In the genomic region with DNA sequence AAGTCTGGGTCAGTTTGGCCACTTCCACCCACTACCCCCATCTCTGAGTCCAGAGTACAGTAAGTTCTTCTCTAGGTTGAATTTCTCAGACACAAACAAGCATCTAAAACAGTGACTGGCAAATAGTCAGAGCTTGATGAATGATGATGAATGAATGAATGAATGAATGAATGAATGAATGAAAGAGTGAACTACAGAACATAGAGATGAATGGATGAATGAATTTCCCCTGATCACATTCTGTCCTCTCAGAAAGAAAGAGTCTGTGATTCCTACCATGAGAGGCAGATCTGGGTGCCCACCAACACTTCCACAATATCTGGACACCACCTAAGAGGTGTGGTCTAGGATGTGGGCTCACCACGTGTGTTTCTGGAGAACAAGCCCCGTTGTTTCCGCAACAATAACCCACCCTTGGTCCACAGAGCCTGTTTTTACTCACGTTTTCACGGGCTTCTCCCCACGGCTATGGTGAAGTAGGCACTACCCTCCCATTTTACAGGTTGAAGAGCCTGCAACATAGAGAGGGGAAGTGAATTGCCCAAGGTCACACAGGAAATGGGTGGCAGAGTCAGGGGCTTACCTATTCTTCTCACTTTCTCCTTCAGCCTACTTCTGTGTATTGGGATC, we compare ENCODE assay signal across 21 cellular contexts. TPM values are rescaled to one million over a fixed set of nuclear protein-coding genes. Genes with fewer than 3 reads are reported as not detected.
DNase-seq lines count a peak whose midpoint lies in the region; ATAC-seq and TF ChIP-seq lines count a peak whose summit lies in the region.
"Had no signal": no experiment of that assay in that cellular context is flagged by ENCODE, and none has a peak within 500 bp of the region (broad histone marks: within the 10 kb centered on the region; RNA-seq: fewer than 3 reads in every experiment).

No MANE protein-coding gene starts in this region.

- no peak overlapping the region for H2BK20ac ChIP-seq in IMR-90 (ENCODE audit: low read depth, low read length)

- peaks cover 28 to 38% of the 10 kb centered on the region in 2 donors for H3K36me3 Mint-ChIP-seq in activated T-cell treated with anti-CD3 and anti-CD28 coated beads, Interleukin-2, amount 50 U/mL, for 72 hours (ENCODE audit: insufficient read depth in 2 of 2)

- TF ChIP-seq RAD21 in IMR-90 (IDR thresholded peaks at IDR 0.05; ENCODE audit: low read length) = no peak

- no peak overlapping the region for H3K4ac ChIP-seq in IMR-90 (ENCODE audit: low read depth, low read length)

- no peak overlapping the region for H3K9ac ChIP-seq in IMR-90 (ENCODE audit: low read depth, low read length)

- no CpG with 5 or more reads among the region's 6 CpGs for WGBS in IMR-90 (ENCODE audit: extremely low coverage in 2 of 2, insufficient read length in 1 of 2), 2 experiments

- POLR2A ChIA-PET in IMR-90 (lab: Charles Lee; ENCODE audit: unreplicated experiment) = no interaction called here

- H4K91ac ChIP-seq in IMR-90 (ENCODE audit: insufficient read depth, low read depth, low read length) = no peak overlapping the region

- TF ChIP-seq CTCF in IMR-90 (conservative IDR thresholded peaks at IDR 0.05; ENCODE audit: low read depth, low read length) (no peak), coronary artery (IDR thresholded peaks at IDR 0.05) (no peak)

- H3K14ac ChIP-seq in IMR-90 (replicated peaks; ENCODE audit: low read depth, low read length) = no peak overlapping the region

- H3K4me2 ChIP-seq in IMR-90 (ENCODE audit: low read depth, low read length) = no peak overlapping the region
- H3K4me2 ChIP-seq: A549, GM23338 had no signal

- H3K4me3 Mint-ChIP-seq in activated T-cell treated with anti-CD3 and anti-CD28 coated beads, Interleukin-2, amount 50 U/mL, for 72 hours = peak overlapping the region in 1 of 2 donors; percentile 1
- H3K4me3 Mint-ChIP-seq: CD4-positive, CD25-positive, alpha-beta regulatory T cell; GM23338 had no signal

- H3K56ac ChIP-seq in IMR-90 (ENCODE audit: extremely low read depth, insufficient read depth, low read length) = no peak overlapping the region

- H2AFZ ChIP-seq in IMR-90 (replicated peaks; ENCODE audit: low read length, poor library complexity) = no peak overlapping the region
- H2AFZ ChIP-seq: GM23338 had no signal

- in situ Hi-C loops in IMR-90 (cut with MboI; ENCODE audit: low sequenced_read_pairs) = loop anchor here (5.0 kb wide), 1 partner anchor 34 kb away; no protein-coding TSS in a partner anchor

- H3K9me1 ChIP-seq in IMR-90 (ENCODE audit: insufficient read depth, low read length) = no peaks in the 10 kb centered on the region

- no peak overlapping the region for H3K4me3 ChIP-seq in IMR-90 (ENCODE audit: insufficient read depth, low read depth, low read length)
- no peak overlapping the region for H3K4me3 ChIP-seq in coronary artery
- H3K4me3 ChIP-seq: A549, GM23338, MG63 had no signal

- no peak overlapping the region for H2BK120ac ChIP-seq in IMR-90 (ENCODE audit: low read depth, low read length)

- no peak overlapping the region for H2AK5ac ChIP-seq in IMR-90 (ENCODE audit: low read depth, low read length)

- H2BK5ac ChIP-seq in IMR-90 (ENCODE audit: low read depth, low read length, poor library complexity, severe bottlenecking) = no peak overlapping the region

- no peak overlapping the region for H4K8ac ChIP-seq in IMR-90 (ENCODE audit: low read depth in 2 of 2, low read length in 2 of 2)

- H3K27me3 Mint-ChIP-seq in activated T-cell treated with anti-CD3 and anti-CD28 coated beads, Interleukin-2, amount 50 U/mL, for 72 hours (ENCODE audit: low read depth) = peaks cover 17% of the 10 kb centered on the region

- BruUV-seq in IMR-90 (replicated peaks; lab: Mats Ljungman, UMichigan) = no TSS peak

- H2BK15ac ChIP-seq in IMR-90 (ENCODE audit: low read depth, low read length) = no peak overlapping the region

- H3K27ac Mint-ChIP-seq in activated T-cell treated with anti-CD3 and anti-CD28 coated beads, Interleukin-2, amount 50 U/mL, for 72 hours = no peak overlapping the region
- H3K27ac Mint-ChIP-seq: CD4-positive, CD25-positive, alpha-beta regulatory T cell; GM23338 had no signal

- intact Hi-C loops in IMR-90 (cut with micrococcal nuclease) = no loop called here

- DNase-seq in activated T-cell treated with anti-CD3 and anti-CD28 coated beads, Interleukin-2, amount 50 U/mL, for 72 hours = peak in 1 of 2 donors; percentile 10
- DNase-seq in activated T-cell treated with anti-CD3 and anti-CD28 coated beads, Interleukin-2, amount 50 U/mL, for 48 hours = no peak
- DNase-seq in IMR-90 = no peak
- peak; percentile 22 for DNase-seq in coronary artery (ENCODE audit: low spot score)
- peak; percentile 26 for DNase-seq in stimulated activated CD8-positive, alpha-beta memory T cell treated with anti-CD3 and anti-CD28 coated beads, Interleukin-4, amount 100 ng/mL, for 48 hours
- DNase-seq in DMS 273 (lab: John Stamatoyannopoulos, UW; ENCODE audit: unreplicated experiment) = no peak
- DNase-seq: CD4-positive, CD25-positive, alpha-beta regulatory T cell; DND-41; HCEC 1CT; Kasumi-1; MG63; NCI-H1417 treated with DMSO at 0.1 percent for 48 hours; NCI-H187; NCI-H446; NCI-H526; PC-3; Right ventricle myocardium superior had no signal

- CTCF ChIA-PET in IMR-90 (lab: Yijun Ruan, JAX) = no interaction called here

- H4K20me1 ChIP-seq in IMR-90 (ENCODE audit: insufficient read depth, low read length) = no peaks in the 10 kb centered on the region

- peaks cover 53% of the 10 kb centered on the region for H3K4me1 Mint-ChIP-seq in activated T-cell treated with anti-CD3 and anti-CD28 coated beads, Interleukin-2, amount 50 U/mL, for 72 hours (ENCODE audit: low read depth)
- H3K4me1 Mint-ChIP-seq: GM23338 had no signal

- H3K36me3 ChIP-seq in IMR-90 (ENCODE audit: control insufficient read depth, insufficient read depth, low read length) = no peaks in the 10 kb centered on the region
- H3K36me3 ChIP-seq: MG63 had no signal

- no peaks in the 10 kb centered on the region; the same call in 1 of the 2 replicates for H3K27me3 ChIP-seq in IMR-90 (ENCODE audit: control insufficient read depth, insufficient read depth, low read length)
- H3K27me3 ChIP-seq: MG63 had no signal

- peaks cover 16 to 19% of the 10 kb centered on the region in 2 donors for H3K9me3 Mint-ChIP-seq in activated T-cell treated with anti-CD3 and anti-CD28 coated beads, Interleukin-2, amount 50 U/mL, for 72 hours

- no peaks in the 10 kb centered on the region for H3K4me1 ChIP-seq in IMR-90 (ENCODE audit: control insufficient read depth, insufficient read depth, low read length)
- H3K4me1 ChIP-seq: A549 had no signal

- H3K9me3 ChIP-seq in IMR-90 (ENCODE audit: control insufficient read depth, insufficient read depth, low read length) = peaks cover 2% of the 10 kb centered on the region; the same call in 1 of the 2 replicates

- H4K5ac ChIP-seq in IMR-90 (ENCODE audit: low read depth, low read length) = no peak overlapping the region

- H3K27ac ChIP-seq in IMR-90 (ENCODE audit: insufficient read depth, low read length) (no peak overlapping the region), coronary artery (no peak overlapping the region)
- H3K27ac ChIP-seq: A549 had no signal

- H3K18ac ChIP-seq in IMR-90 (ENCODE audit: low read depth, low read length) = no peak overlapping the region

- ATAC-seq in activated T-cell treated with anti-CD3 and anti-CD28 coated beads, Interleukin-2, amount 50 U/mL, for 72 hours (replicated peaks in 1 of 2) = peak; percentile 41 to 52
- ATAC-seq in IMR-90 (ENCODE audit: low read depth) (no peak), GM18868 (IDR thresholded peaks at IDR 0.05; ENCODE audit: unreplicated experiment) (no peak), HG02678 (IDR thresholded peaks at IDR 0.05; ENCODE audit: unreplicated experiment) (no peak)
- ATAC-seq: A549, GM23338, PC-3 had no signal

- no peaks in the 10 kb centered on the region for H3K79me1 ChIP-seq in IMR-90 (ENCODE audit: low read depth in 1 of 2, low read length in 2 of 2)

- TF ChIP-seq POLR2A in IMR-90 (IDR thresholded peaks at IDR 0.05; ENCODE audit: low read depth, low read length) = no peak

- 0 out of 2 replicates have a peak overlapping the region, but pooled peaks have one; percentile 64 for H3K23ac ChIP-seq in IMR-90 (ENCODE audit: low read depth, low read length)

- dilution Hi-C loops in IMR-90 (cut with HindIII; ENCODE audit: low sequenced_read_pairs, unreplicated experiment) = no loop called here

- no peak overlapping the region for H2AK9ac ChIP-seq in IMR-90 (replicated peaks; ENCODE audit: low read depth, low read length, poor library complexity)

TF ChIP-seq in IMR-90, 13 proteins besides CTCF, POLR2A, EP300 and RAD21:
- TF ChIP-seq CHD1 (IDR thresholded peaks at IDR 0.05; ENCODE audit: low read depth, low read length) (no peak), MAZ (IDR thresholded peaks at IDR 0.05; ENCODE audit: borderline replicate concordance, low read depth, low read length) (no peak), BHLHE40 (IDR thresholded peaks at IDR 0.05; ENCODE audit: low read depth, low read length) (no peak), MXI1 (IDR thresholded peaks at IDR 0.05; ENCODE audit: borderline replicate concordance, low read depth, low read length) (no peak), FOS (IDR thresholded peaks at IDR 0.05; ENCODE audit: low read depth, low read length) (no peak), SMC3 (IDR thresholded peaks at IDR 0.05; ENCODE audit: low read depth, low read length) (no peak), RCOR1 (IDR thresholded peaks at IDR 0.05; ENCODE audit: insufficient replicate concordance, low read length) (no peak)

RNA-seq across cellular contexts. Expression of a gene that starts 40.2 kb away (rescaled TPM):
- total RNA-seq in activated T-cell treated with anti-CD3 and anti-CD28 coated beads, Interleukin-2, amount 50 U/mL, for 72 hours = 10 to 100 TPM; 69.2 to 79.1 TPM
- total RNA-seq in IMR-90 (2012; rRNA removed) = 13.6 and 14.5 TPM in 2 replicates
- 18.1 and 18.2 TPM in 2 replicates for polyA plus RNA-seq in IMR-90 (2012; rRNA removed)
- polyA plus RNA-seq in IMR-90 (2012; cell fraction: cytosol; rRNA removed) = 14.9 and 25.2 TPM in 2 replicates
- polyA plus RNA-seq in IMR-90 (2012; cell fraction: nucleus; rRNA removed; ENCODE audit: low replicate concordance) = 20.2 and 32.8 TPM in 2 replicates

Comparison
In these comparisons a context has a peak if more than half of its experiments do, and no peak if none do; other contexts are left out.
1. ATAC-seq: peak in activated T-cell treated with anti-CD3 and anti-CD28 coated beads, Interleukin-2, amount 50 U/mL, for 72 hours (2 of 2); none in IMR-90 (single experiment), GM18868 (single experiment) and HG02678 (single experiment).
2. DNase-seq: peak in coronary artery (single experiment) and stimulated activated CD8-positive, alpha-beta memory T cell treated with anti-CD3 and anti-CD28 coated beads, Interleukin-4, amount 100 ng/mL, for 48 hours (single experiment); none in activated T-cell treated with anti-CD3 and anti-CD28 coated beads, Interleukin-2, amount 50 U/mL, for 48 hours (0 of 2), IMR-90 (single experiment) and DMS 273 (single experiment).